Comparison of ENCODE assay signal across 1 cellular context in the genomic region with DNA sequence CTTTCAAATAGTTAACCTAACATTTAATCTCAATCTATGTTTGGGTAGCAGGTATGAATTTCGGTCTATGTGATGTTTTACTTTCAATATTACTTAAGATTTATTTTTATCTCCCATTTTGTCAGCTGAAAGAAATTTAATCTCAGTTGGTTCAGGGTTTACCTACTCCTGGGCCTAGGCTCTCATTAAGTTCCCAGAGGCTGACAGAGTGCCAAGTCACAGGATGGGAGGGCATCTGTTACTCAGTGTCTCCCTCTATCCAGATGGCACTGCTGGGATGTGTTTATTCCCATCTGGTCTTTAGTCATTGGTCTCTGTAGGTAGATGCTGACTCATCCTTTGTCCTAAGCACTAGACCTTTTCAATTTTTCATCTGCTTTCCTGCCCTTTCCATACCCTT.
TF ChIP-seq lines count a peak whose summit lies in the region.

No MANE protein-coding gene starts in this region.

TF ChIP-seq in GM23338, 12 proteins besides CTCF, POLR2A, EP300 and RAD21 (continued from another document):
- no peak for TF ChIP-seq ZNF462 (CRISPR knock-in tag; IDR thresholded peaks at IDR 0.05)
- TF ChIP-seq ZNF114 (CRISPR knock-in tag; IDR thresholded peaks at IDR 0.05): no peak
